ENCODE assay signal across 15 cellular contexts in the genomic region with DNA sequence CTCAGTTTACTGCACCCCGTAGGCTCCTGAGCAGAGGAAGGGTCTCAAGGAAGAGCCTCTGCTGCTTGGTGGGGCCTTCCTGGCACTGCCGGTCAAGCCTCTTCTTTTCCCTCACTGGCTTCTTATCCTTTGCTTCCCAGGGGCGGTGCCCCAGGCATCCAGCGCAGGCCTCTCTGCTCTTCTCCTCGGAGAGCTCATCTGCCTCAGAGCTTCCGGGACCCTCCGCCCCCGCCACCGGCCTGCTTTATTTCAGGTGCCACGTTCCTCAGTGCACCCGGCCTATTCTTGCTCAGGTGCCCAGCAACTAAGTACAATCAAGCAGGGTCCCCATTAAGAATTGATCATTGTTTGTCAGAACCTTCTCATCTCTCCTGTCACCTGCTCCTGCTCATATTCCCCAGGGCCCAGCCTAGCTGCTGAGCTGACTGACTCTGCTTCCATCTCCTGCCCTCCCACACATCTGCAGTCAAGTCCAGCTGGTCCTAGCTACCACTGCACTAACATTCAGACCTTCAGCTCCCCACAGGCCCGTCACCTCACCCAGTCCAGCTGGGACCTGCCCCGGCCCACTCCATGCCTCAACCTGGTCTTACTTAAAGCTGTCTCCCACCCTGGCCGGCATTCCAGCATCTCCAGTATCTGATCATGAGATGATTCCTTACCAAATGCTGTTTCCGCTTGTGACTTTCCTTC.
"Had no signal": no experiment of that assay in that cellular context is flagged by ENCODE, and none has a peak within 500 bp of the region (broad histone marks: within the 10 kb centered on the region; RNA-seq: fewer than 3 reads in every experiment).

No MANE protein-coding gene starts in this region.

- H3K36me3 ChIP-seq: adrenal gland, gastroesophageal sphincter, lower lobe of right lung, sigmoid colon had no signal

- H3K4me3 ChIP-seq: adrenal gland, gastroesophageal sphincter, lower lobe of right lung, sigmoid colon had no signal

- H3K27ac ChIP-seq: adrenal gland, epithelial cell of prostate, gastroesophageal sphincter, sigmoid colon had no signal

- DNase-seq: activated CD4-positive, alpha-beta T cell treated with anti-CD3 and anti-CD28 coated beads, Interleukin-2, amount 50 U/mL, for 1 hour; activated naive CD4-positive, alpha-beta T cell treated with anti-CD3 and anti-CD28 coated beads, Interleukin-2, amount 50 U/mL, for 16 hours; activated T-cell treated with anti-CD3 and anti-CD28 coated beads for 4 hours; adrenal gland; effector memory CD8-positive, alpha-beta T cell; kidney; lower lobe of right lung; naive thymus-derived CD4-positive, alpha-beta T cell; nucleus accumbens; sigmoid colon; stimulated activated CD4-positive, alpha-beta T cell treated with anti-CD3 and anti-CD28 coated beads, Interleukin-2, amount 100 ng/mL, for 24 hours; stimulated activated naive CD4-positive, alpha-beta T cell treated with Interleukin-2 at 50 U/mL for 16 hours had no signal

- ATAC-seq: activated T-helper 17 cell treated with anti-CD3 and anti-CD28 coated beads, Interleukin-2, amount 50 U/mL, for 72 hours; effector memory CD8-positive, alpha-beta T cell; gastroesophageal sphincter; lower lobe of right lung; naive thymus-derived CD4-positive, alpha-beta T cell had no signal

- H3K4me1 ChIP-seq: adrenal gland, gastroesophageal sphincter, sigmoid colon had no signal

- H3K9me3 ChIP-seq: adrenal gland, lower lobe of right lung, sigmoid colon had no signal

- H3K27me3 ChIP-seq: adrenal gland, gastroesophageal sphincter, sigmoid colon had no signal
